Comparison of ENCODE assay signal across 1 cellular context in genomic region chr11:73779084-73779902, GRCh38.
TF ChIP-seq lines count a peak whose summit lies in the region.

No MANE protein-coding gene starts in this region.

TF ChIP-seq in GM12878, 131 proteins besides CTCF, POLR2A, EP300 and RAD21 (continued from another document):
- TF ChIP-seq, protein P1, sequence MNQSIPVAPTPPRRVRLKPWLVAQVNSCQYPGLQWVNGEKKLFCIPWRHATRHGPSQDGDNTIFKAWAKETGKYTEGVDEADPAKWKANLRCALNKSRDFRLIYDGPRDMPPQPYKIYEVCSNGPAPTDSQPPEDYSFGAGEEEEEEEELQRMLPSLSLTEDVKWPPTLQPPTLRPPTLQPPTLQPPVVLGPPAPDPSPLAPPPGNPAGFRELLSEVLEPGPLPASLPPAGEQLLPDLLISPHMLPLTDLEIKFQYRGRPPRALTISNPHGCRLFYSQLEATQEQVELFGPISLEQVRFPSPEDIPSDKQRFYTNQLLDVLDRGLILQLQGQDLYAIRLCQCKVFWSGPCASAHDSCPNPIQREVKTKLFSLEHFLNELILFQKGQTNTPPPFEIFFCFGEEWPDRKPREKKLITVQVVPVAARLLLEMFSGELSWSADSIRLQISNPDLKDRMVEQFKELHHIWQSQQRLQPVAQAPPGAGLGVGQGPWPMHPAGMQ (IDR thresholded peaks at IDR 0.05; ENCODE audit: borderline replicate concordance): no peak
- TF ChIP-seq NKRF (conservative IDR thresholded peaks at IDR 0.05) (no peak), MTA2 (IDR thresholded peaks at IDR 0.05; ENCODE audit: low read depth) (peak; percentile 67; the same call in 1 of the 2 replicates), ASH2L (IDR thresholded peaks at IDR 0.05; ENCODE audit: borderline replicate concordance, low read depth) (no peak)
TF ChIP-seq in GM12878: peak in this region for 55.
